14 cellular contexts compared by ENCODE assay signal in the genomic region with DNA sequence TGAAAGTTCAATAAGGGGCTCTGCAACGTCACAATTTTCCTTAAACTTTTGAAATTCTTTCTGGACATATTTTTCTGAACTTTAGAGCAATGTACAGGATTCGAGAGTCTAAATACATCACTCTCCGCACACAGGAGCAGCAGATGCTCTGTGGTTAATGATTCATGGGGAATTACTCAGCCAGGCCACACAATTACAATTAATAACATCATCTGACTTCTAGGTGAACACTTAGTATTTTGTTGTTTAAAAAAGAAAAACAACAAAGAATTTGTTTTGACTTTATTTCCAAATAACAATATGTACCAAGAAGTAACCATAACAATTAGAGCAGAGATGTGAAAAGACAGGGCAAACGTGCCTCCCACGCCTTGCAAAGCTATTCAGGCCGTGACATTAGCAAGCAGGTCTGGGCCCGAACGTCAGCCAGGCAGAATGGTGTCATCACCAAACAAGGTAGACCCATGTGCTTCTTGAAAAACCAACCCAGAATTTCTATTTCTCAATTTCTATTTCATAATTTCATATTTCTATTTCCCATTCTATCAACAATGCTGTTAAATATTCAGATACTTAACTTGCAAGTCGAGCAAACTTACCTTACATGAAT.
DNase-seq lines count a peak whose midpoint lies in the region; FAIRE-seq and TF ChIP-seq lines count a peak whose summit lies in the region.
"Had no signal": no experiment of that assay in that cellular context is flagged by ENCODE, and none has a peak within 500 bp of the region (broad histone marks: within the 10 kb centered on the region; RNA-seq: fewer than 3 reads in every experiment).

No MANE protein-coding gene starts in this region.

- peak; percentile 78 for DNase-seq in MCF 10A (ENCODE audit: unreplicated experiment)
- no peak for DNase-seq in breast epithelium (ENCODE audit: low spot score in 2 of 2)
- DNase-seq in adipocyte (ENCODE audit: low read depth) = peak; percentile 37
- DNase-seq in fibroblast of villous mesenchyme (ENCODE audit: low read depth) = peak; percentile 90
- DNase-seq in urothelium cell line (ENCODE audit: low spot score) = peak; percentile 43
- DNase-seq in RPMI8226 = no peak
- DNase-seq in Calu3 = no peak
- no peak for DNase-seq in NCI-H2081 (lab: John Stamatoyannopoulos, UW)
- DNase-seq: DND-41; effector memory CD8-positive, alpha-beta T cell; NCI-H146; posterior cingulate gyrus had no signal

- no peak for TF ChIP-seq POLR2A in breast epithelium (IDR thresholded peaks at IDR 0.05)

- H3K9me3 Mint-ChIP-seq in MCF 10A (ENCODE audit: unreplicated experiment) (peaks cover 3% of the 10 kb centered on the region), Calu3 (ENCODE audit: low read depth, unreplicated experiment) (no peaks in the 10 kb centered on the region)

- H3K4me3 ChIP-seq in breast epithelium = no peak overlapping the region
- H3K4me3 ChIP-seq in adipocyte (ENCODE audit: low read length) = no peak overlapping the region
- no peak overlapping the region for H3K4me3 ChIP-seq in fibroblast of villous mesenchyme (ENCODE audit: low read depth, low read length)
- H3K4me3 ChIP-seq: vagina had no signal

- no peaks in the 10 kb centered on the region for H3K4me1 ChIP-seq in breast epithelium
- H3K4me1 ChIP-seq in adipocyte (ENCODE audit: control insufficient read depth, insufficient read depth, low read length) = peaks cover 24% of the 10 kb centered on the region
- H3K4me1 ChIP-seq: vagina had no signal

- H3K27ac ChIP-seq in breast epithelium = no peak overlapping the region
- H3K27ac ChIP-seq: vagina, VCaP had no signal

- H3K36me3 Mint-ChIP-seq in MCF 10A (ENCODE audit: insufficient read depth, unreplicated experiment) = no peaks in the 10 kb centered on the region
- H3K36me3 Mint-ChIP-seq in Calu3 (ENCODE audit: insufficient read depth, unreplicated experiment) = no peaks in the 10 kb centered on the region

- H3K36me3 ChIP-seq in breast epithelium (no peaks in the 10 kb centered on the region), adipocyte (ENCODE audit: control insufficient read depth, insufficient read depth, low read length, severe bottlenecking) (no peaks in the 10 kb centered on the region)
- H3K36me3 ChIP-seq: vagina had no signal

- H3K4me1 Mint-ChIP-seq in MCF 10A (ENCODE audit: insufficient read depth, unreplicated experiment) (peaks cover 41% of the 10 kb centered on the region), Calu3 (ENCODE audit: low read depth, unreplicated experiment) (no peaks in the 10 kb centered on the region)

- H3K4me3 Mint-ChIP-seq in MCF 10A (ENCODE audit: unreplicated experiment) (peak overlapping the region; percentile 50), Calu3 (ENCODE audit: low read depth, unreplicated experiment) (no peak overlapping the region)
- H3K4me3 Mint-ChIP-seq: effector memory CD8-positive, alpha-beta T cell had no signal

- H3K9me3 ChIP-seq in breast epithelium = no peaks in the 10 kb centered on the region
- no peaks in the 10 kb centered on the region for H3K9me3 ChIP-seq in adipocyte (ENCODE audit: control insufficient read depth, low read length)
- H3K9me3 ChIP-seq: vagina had no signal

- H3K27me3 Mint-ChIP-seq in MCF 10A (ENCODE audit: insufficient read depth, unreplicated experiment) = no peaks in the 10 kb centered on the region
- H3K27me3 Mint-ChIP-seq in Calu3 (ENCODE audit: unreplicated experiment) = no peaks in the 10 kb centered on the region
- H3K27me3 Mint-ChIP-seq: effector memory CD8-positive, alpha-beta T cell had no signal

- intact Hi-C loops in MCF 10A (cut with micrococcal nuclease) = loop anchor here (2.0 kb wide), 1 partner anchor 56 kb away; no protein-coding TSS in a partner anchor
- intact Hi-C loops in breast epithelium (cut with DNase I; ENCODE audit: low total_unique reads) = no loop called here
- intact Hi-C loops in Calu3 (cut with micrococcal nuclease; ENCODE audit: unreplicated experiment) = no loop called here

- no peak for FAIRE-seq in urothelium cell line (lab: Jason Lieb, UNC)

- H3K27me3 ChIP-seq in breast epithelium (no peaks in the 10 kb centered on the region), adipocyte (replicated peaks; ENCODE audit: control insufficient read depth, insufficient read depth, low read length) (no peaks in the 10 kb centered on the region)
- H3K27me3 ChIP-seq: vagina had no signal

- H3K9ac ChIP-seq in adipocyte (ENCODE audit: low read length) = no peak overlapping the region

- BruUV-seq in MCF 10A (replicated peaks; lab: Mats Ljungman, UMichigan) (TSS peak; percentile 95), Calu3 (replicated peaks; lab: Mats Ljungman, UMichigan) (no TSS peak)

- CTCF ChIA-PET in MCF 10A (lab: Yijun Ruan, JAX) = interaction anchor here (0.6 to 1.2 kb wide), 2 partner anchors 43 to 1111 kb away, joined by 3 to 4 read pairs; no protein-coding TSS in a partner anchor
- CTCF ChIA-PET in Calu3 (lab: Charles Lee) = no interaction called here

- peak overlapping the region; percentile 98 for H3K27ac Mint-ChIP-seq in MCF 10A (ENCODE audit: low read depth, unreplicated experiment)
- no peak overlapping the region for H3K27ac Mint-ChIP-seq in Calu3 (ENCODE audit: unreplicated experiment)
- H3K27ac Mint-ChIP-seq: effector memory CD8-positive, alpha-beta T cell had no signal

- POLR2A ChIA-PET in MCF 10A (lab: Yijun Ruan, JAX) = interaction anchor here (0.6 to 2.7 kb wide), 12 partner anchors 12 to 285 kb away, joined by 3 to 11 read pairs (median 4); no protein-coding TSS in a partner anchor

- TF ChIP-seq CTCF in MCF 10A (IDR thresholded peaks at IDR 0.05; ENCODE audit: unreplicated experiment) (no peak), breast epithelium (IDR thresholded peaks at IDR 0.05) (no peak), fibroblast of villous mesenchyme (IDR thresholded peaks at IDR 0.05; ENCODE audit: insufficient read depth, low read depth, low read length) (no peak), Calu3 (IDR thresholded peaks at IDR 0.05; ENCODE audit: unreplicated experiment) (no peak)

Comparison
In these comparisons a context has a peak if more than half of its experiments do, and no peak if none do; other contexts are left out.
1. DNase-seq: peak in MCF 10A (single experiment), adipocyte (single experiment), fibroblast of villous mesenchyme (single experiment) and urothelium cell line (single experiment); none in breast epithelium (0 of 2), RPMI8226 (single experiment), Calu3 (single experiment) and NCI-H2081 (0 of 2).